In the genomic region with DNA sequence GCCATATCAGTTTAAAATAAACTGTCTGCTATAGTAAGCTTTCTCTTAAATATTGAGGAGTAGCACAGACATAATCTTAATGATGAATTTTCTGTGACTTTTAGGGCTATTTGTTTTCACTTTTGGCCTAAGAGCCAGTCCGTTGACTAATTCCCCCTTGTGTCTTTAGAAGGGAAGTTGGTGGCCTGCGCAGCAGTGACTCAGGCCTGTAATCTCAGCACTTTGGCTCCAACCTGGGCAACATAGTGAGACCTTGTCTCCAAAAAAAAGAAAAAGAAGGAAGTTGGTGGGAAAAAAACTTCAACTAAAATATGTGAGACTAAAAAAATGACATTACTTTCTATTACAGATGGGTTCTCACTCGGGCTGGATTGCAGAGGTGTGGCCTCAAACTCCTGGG, we compare ENCODE assay signal across 13 cellular contexts. TPM values are rescaled to one million over a fixed set of nuclear protein-coding genes. Genes with fewer than 3 reads are reported as not detected.
DNase-seq lines count a peak whose midpoint lies in the region; ATAC-seq, FAIRE-seq and TF ChIP-seq lines count a peak whose summit lies in the region.
"Had no signal": no experiment of that assay in that cellular context is flagged by ENCODE, and none has a peak within 500 bp of the region (broad histone marks: within the 10 kb centered on the region; RNA-seq: fewer than 3 reads in every experiment).

No MANE protein-coding gene starts in this region.

- FAIRE-seq in astrocyte (lab: Jason Lieb, UNC) = no peak
- FAIRE-seq: D721Med had no signal

- no peaks in the 10 kb centered on the region for H3K9me3 Mint-ChIP-seq in astrocyte (ENCODE audit: unreplicated experiment)
- H3K9me3 Mint-ChIP-seq: T-cell had no signal

- H4K20me1 ChIP-seq in astrocyte (ENCODE audit: insufficient read depth, low read length) = peaks cover 8% of the 10 kb centered on the region

- DNase-seq in CD1c-positive myeloid dendritic cell (ENCODE audit: extremely low spot score) (peak; percentile 71), HT1080 (ENCODE audit: low read depth) (peak; percentile 82), astrocyte (ENCODE audit: low read depth) (peak; percentile 65), iris pigment epithelial cell (ENCODE audit: low read depth) (peak; percentile 50), left lobe of liver (ENCODE audit: low spot score) (no peak), medulla oblongata (ENCODE audit: extremely low spot score) (no peak)
- DNase-seq: islet precursor cell, NCI-H1436, T-cell had no signal

- no peaks in the 10 kb centered on the region for H3K27me3 ChIP-seq in astrocyte (ENCODE audit: insufficient read depth, low read length)

- peaks cover 4% of the 10 kb centered on the region for H3K36me3 ChIP-seq in astrocyte (ENCODE audit: insufficient read depth, low read length)

- peak overlapping the region; percentile 73 for H3K4me2 ChIP-seq in astrocyte (ENCODE audit: low read length)

- no peak for TF ChIP-seq CTCF in astrocyte (IDR thresholded peaks at IDR 0.05; ENCODE audit: insufficient read depth, low read depth, low read length)

- H3K4me1 Mint-ChIP-seq in astrocyte (ENCODE audit: low read depth, unreplicated experiment) = peaks cover 7% of the 10 kb centered on the region

- ATAC-seq in GM19035 (IDR thresholded peaks at IDR 0.05; ENCODE audit: unreplicated experiment) (no peak), GM21381 (IDR thresholded peaks at IDR 0.05; ENCODE audit: unreplicated experiment) (no peak), left lobe of liver (no peak)
- ATAC-seq: T-cell had no signal

- no peaks in the 10 kb centered on the region for H3K9me3 ChIP-seq in astrocyte (ENCODE audit: insufficient read depth, low read depth, low read length)

- H3K9ac ChIP-seq in astrocyte (ENCODE audit: low read length) = peak overlapping the region; percentile 53

- H3K4me3 ChIP-seq in astrocyte (ENCODE audit: insufficient read depth, low read depth, low read length) = peak overlapping the region; percentile 37

- H3K36me3 Mint-ChIP-seq in astrocyte (ENCODE audit: low read depth, unreplicated experiment) = no peaks in the 10 kb centered on the region
- H3K36me3 Mint-ChIP-seq: T-cell had no signal

- peak overlapping the region; percentile 20 for H3K27ac Mint-ChIP-seq in astrocyte (ENCODE audit: unreplicated experiment)
- H3K27ac Mint-ChIP-seq: T-cell had no signal

- peak overlapping the region; percentile 34 for H3K27ac ChIP-seq in astrocyte (ENCODE audit: low read depth, low read length)
- H3K27ac ChIP-seq: HL-60 had no signal

- H3K79me2 ChIP-seq in astrocyte (ENCODE audit: insufficient read depth, low read length) = peaks cover 93% of the 10 kb centered on the region

- no peak overlapping the region for H3K4me3 Mint-ChIP-seq in astrocyte (ENCODE audit: unreplicated experiment)
- H3K4me3 Mint-ChIP-seq: T-cell had no signal

- peaks cover 5% of the 10 kb centered on the region for H3K4me1 ChIP-seq in astrocyte (ENCODE audit: insufficient read depth, low read length)

- H3K27me3 Mint-ChIP-seq in astrocyte (ENCODE audit: low read depth, unreplicated experiment) = no peaks in the 10 kb centered on the region
- H3K27me3 Mint-ChIP-seq: T-cell had no signal

- peak overlapping the region; percentile 11 for H2AFZ ChIP-seq in astrocyte (ENCODE audit: low read depth, low read length)

RNA-seq across cellular contexts. Expression of gene NCAPG, which starts 3.4 kb away (rescaled TPM):
- 71.6 and 79.6 TPM in 2 replicates for total RNA-seq in HT1080 (2014; rRNA removed; shearing (Covaris generic))
- 43.9 and 49.0 TPM in 2 replicates for polyA plus RNA-seq in HT1080 (2015; cell fraction: cytosol; rRNA removed)
- 94.7 and 105 TPM in 2 replicates for polyA plus RNA-seq in HT1080 (2015; cell fraction: nucleus; rRNA removed)
- total RNA-seq in astrocyte = 2.6 and 4.7 TPM in 2 replicates
- 0.38 TPM for total RNA-seq in left lobe of liver

RNA-seq across cellular contexts. Expression of gene DCAF16, which starts 3.6 kb away (rescaled TPM):
- total RNA-seq in HT1080 (2014; rRNA removed; shearing (Covaris generic)) = 44.5 and 46.4 TPM in 2 replicates
- polyA plus RNA-seq in HT1080 (2015; cell fraction: cytosol; rRNA removed) = 34.8 and 37.0 TPM in 2 replicates
- 52.9 and 69.0 TPM in 2 replicates for polyA plus RNA-seq in HT1080 (2015; cell fraction: nucleus; rRNA removed)
- total RNA-seq in astrocyte (29.0 and 32.7 TPM in 2 replicates), left lobe of liver (4.3 TPM)

RNA-seq across cellular contexts. Expression of gene FAM184B, which starts 32.7 kb away (rescaled TPM):
- total RNA-seq in HT1080 (2014; rRNA removed; shearing (Covaris generic)) = 0.02 TPM in 1 of 2 replicates, not detected in the other
- not detected in 2 replicates for polyA plus RNA-seq in HT1080 (2015; cell fraction: cytosol; rRNA removed)
- polyA plus RNA-seq in HT1080 (2015; cell fraction: nucleus; rRNA removed) = 0.06 TPM in 1 of 2 replicates, not detected in the other
- total RNA-seq in astrocyte (0.46 and 0.54 TPM in 2 replicates), left lobe of liver (not detected)

Comparison
In these comparisons a context has a peak if more than half of its experiments do, and no peak if none do; other contexts are left out.
1. DNase-seq: peak in CD1c-positive myeloid dendritic cell (single experiment), HT1080 (single experiment), astrocyte (single experiment) and iris pigment epithelial cell (single experiment); none in left lobe of liver (single experiment) and medulla oblongata (single experiment).
2. RNA of gene NCAPG, which starts 3.4 kb away (total RNA-seq): 71.6 to 79.6 TPM in HT1080; 2.6 to 4.7 TPM in astrocyte and 0.38 TPM in left lobe of liver (single experiment); every median in the first group is over 10 times any median in the second.